ENCODE assay signal across 19 cellular contexts in the genomic region with DNA sequence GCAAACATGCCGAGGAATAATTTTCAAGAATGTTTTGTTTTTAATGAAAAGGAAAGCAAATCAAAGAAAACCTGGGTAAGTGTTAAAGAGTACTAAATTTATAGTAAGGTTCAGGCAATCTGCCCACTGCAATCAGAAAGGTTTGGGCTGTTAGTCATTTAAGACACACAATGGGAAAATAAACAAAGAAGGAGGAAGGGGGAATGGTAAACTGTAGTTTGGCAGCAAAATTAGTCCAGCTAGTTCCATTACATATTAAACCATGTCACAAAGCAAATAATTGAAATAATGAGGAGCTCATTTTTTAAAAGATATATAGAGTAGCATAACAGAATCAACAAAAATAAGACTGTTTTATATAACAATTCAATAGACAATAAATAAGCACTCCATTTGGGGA.
DNase-seq lines count a peak whose midpoint lies in the region; ATAC-seq, FAIRE-seq and TF ChIP-seq lines count a peak whose summit lies in the region.
"Had no signal": no experiment of that assay in that cellular context is flagged by ENCODE, and none has a peak within 500 bp of the region (broad histone marks: within the 10 kb centered on the region; RNA-seq: fewer than 3 reads in every experiment).

No MANE protein-coding gene starts in this region.

- H3K27me3 Mint-ChIP-seq in astrocyte (ENCODE audit: low read depth, unreplicated experiment): peaks cover 5% of the 10 kb centered on the region

- FAIRE-seq in astrocyte (lab: Jason Lieb, UNC): no peak
- FAIRE-seq: keratinocyte had no signal

- no peak for TF ChIP-seq POLR2A in Peyer's patch (IDR thresholded peaks at IDR 0.05)

- peak overlapping the region; percentile 54 for H3K4me2 ChIP-seq in astrocyte (ENCODE audit: low read length)

- ATAC-seq in GM18907 (IDR thresholded peaks at IDR 0.05; ENCODE audit: unreplicated experiment) (no peak), GM21447 (IDR thresholded peaks at IDR 0.05; ENCODE audit: unreplicated experiment) (no peak), GM21529 (IDR thresholded peaks at IDR 0.05; ENCODE audit: unreplicated experiment) (no peak)
- ATAC-seq: gastroesophageal sphincter had no signal

- no peak overlapping the region for H3K27ac Mint-ChIP-seq in astrocyte (ENCODE audit: unreplicated experiment)
- H3K27ac Mint-ChIP-seq: activated CD4-positive, alpha-beta memory T cell treated with anti-CD3 and anti-CD28 coated beads, Interleukin-2, amount 10 ng/mL, durations not matched to agents 7 days and 5 days had no signal

- H3K9me3 ChIP-seq in astrocyte (ENCODE audit: insufficient read depth, low read depth, low read length): no peaks in the 10 kb centered on the region
- H3K9me3 ChIP-seq in Peyer's patch: no peaks in the 10 kb centered on the region
- H3K9me3 ChIP-seq: ascending aorta, gastroesophageal sphincter, thoracic aorta had no signal

- no peak overlapping the region for H3K4me3 ChIP-seq in astrocyte (ENCODE audit: insufficient read depth, low read depth, low read length)
- H3K4me3 ChIP-seq in Peyer's patch: no peak overlapping the region
- H3K4me3 ChIP-seq: ascending aorta, gastroesophageal sphincter, thoracic aorta had no signal

- no peak overlapping the region for H3K4me3 Mint-ChIP-seq in astrocyte (ENCODE audit: unreplicated experiment)
- H3K4me3 Mint-ChIP-seq: activated CD4-positive, alpha-beta memory T cell treated with anti-CD3 and anti-CD28 coated beads, Interleukin-2, amount 10 ng/mL, durations not matched to agents 7 days and 5 days had no signal

- no peaks in the 10 kb centered on the region for H4K20me1 ChIP-seq in astrocyte (ENCODE audit: insufficient read depth, low read length)

- peaks cover 5% of the 10 kb centered on the region for H3K27me3 ChIP-seq in astrocyte (ENCODE audit: insufficient read depth, low read length)
- no peaks in the 10 kb centered on the region for H3K27me3 ChIP-seq in Peyer's patch
- H3K27me3 ChIP-seq: ascending aorta had no signal

- H3K79me2 ChIP-seq in astrocyte (ENCODE audit: insufficient read depth, low read length): no peaks in the 10 kb centered on the region

- peak; percentile 58 for DNase-seq in M059J (ENCODE audit: low read depth)
- peak; percentile 50 for DNase-seq in astrocyte (ENCODE audit: low read depth)
- DNase-seq in kidney tubule cell (ENCODE audit: low spot score): peak; percentile 8
- no peak for DNase-seq in Peyer's patch
- DNase-seq: activated CD4-positive, alpha-beta memory T cell treated with anti-CD3 and anti-CD28 coated beads, Interleukin-2, amount 10 ng/mL, durations not matched to agents 7 days and 5 days; DMS 273 treated with DMSO at 0.1 percent for 48 hours; effector CD4-positive, alpha-beta T cell; NCI-H1436 treated with DMSO at 0.1 percent for 48 hours; posterior cingulate gyrus; SHP77 treated with DMSO at 0.1 percent for 48 hours; T1000 had no signal

- no peak for TF ChIP-seq CTCF in C4-2B (conservative IDR thresholded peaks at IDR 0.05)
- TF ChIP-seq CTCF in astrocyte (IDR thresholded peaks at IDR 0.05; ENCODE audit: insufficient read depth, low read depth, low read length): no peak
- no peak for TF ChIP-seq CTCF in Peyer's patch (IDR thresholded peaks at IDR 0.05)

- peaks cover 13% of the 10 kb centered on the region for H3K4me1 Mint-ChIP-seq in astrocyte (ENCODE audit: low read depth, unreplicated experiment)
- H3K4me1 Mint-ChIP-seq: activated CD4-positive, alpha-beta memory T cell treated with anti-CD3 and anti-CD28 coated beads, Interleukin-2, amount 10 ng/mL, durations not matched to agents 7 days and 5 days had no signal

- H2AFZ ChIP-seq in astrocyte (ENCODE audit: low read depth, low read length): no peak overlapping the region

- H3K36me3 ChIP-seq in astrocyte (ENCODE audit: insufficient read depth, low read length): no peaks in the 10 kb centered on the region
- no peaks in the 10 kb centered on the region for H3K36me3 ChIP-seq in Peyer's patch
- H3K36me3 ChIP-seq: ascending aorta, gastroesophageal sphincter, thoracic aorta had no signal

- H3K9ac ChIP-seq in astrocyte (ENCODE audit: low read length): no peak overlapping the region

- peaks cover 4% of the 10 kb centered on the region for H3K9me3 Mint-ChIP-seq in astrocyte (ENCODE audit: unreplicated experiment)
- H3K9me3 Mint-ChIP-seq: activated CD4-positive, alpha-beta memory T cell treated with anti-CD3 and anti-CD28 coated beads, Interleukin-2, amount 10 ng/mL, durations not matched to agents 7 days and 5 days had no signal

- peak overlapping the region; percentile 100 for H3K27ac ChIP-seq in C4-2B
- no peak overlapping the region for H3K27ac ChIP-seq in astrocyte (ENCODE audit: low read depth, low read length)
- H3K27ac ChIP-seq in Peyer's patch: no peak overlapping the region
- H3K27ac ChIP-seq: ascending aorta, gastroesophageal sphincter, thoracic aorta had no signal

- H3K4me1 ChIP-seq in astrocyte (ENCODE audit: insufficient read depth, low read length) (peaks cover 21% of the 10 kb centered on the region), Peyer's patch (no peaks in the 10 kb centered on the region)
- H3K4me1 ChIP-seq: ascending aorta, gastroesophageal sphincter had no signal

- H3K36me3 Mint-ChIP-seq in astrocyte (ENCODE audit: low read depth, unreplicated experiment): no peaks in the 10 kb centered on the region

Comparison
In these comparisons a context has a peak if more than half of its experiments do, and no peak if none do; other contexts are left out.
1. DNase-seq: peak in M059J (single experiment), astrocyte (single experiment) and kidney tubule cell (single experiment); none in Peyer's patch (0 of 3).